Comparison of ENCODE assay signal across 8 cellular contexts in genomic region chr9:104748359-104749031, GRCh38. TPM values are rescaled to one million over a fixed set of nuclear protein-coding genes. Genes with fewer than 3 reads are reported as not detected.
DNase-seq lines count a peak whose midpoint lies in the region; ATAC-seq, FAIRE-seq and TF ChIP-seq lines count a peak whose summit lies in the region.

No MANE protein-coding gene starts in this region.

- no peaks in the 10 kb centered on the region for H3K27me3 Mint-ChIP-seq in natural killer cell (ENCODE audit: low read depth in 2 of 2)

- H3K27ac Mint-ChIP-seq in natural killer cell, result peak overlapping the region; percentile 93 to 97

- DNase-seq in GM12892 (ENCODE audit: insufficient read length) (no peak), natural killer cell (no peak), KBM-7 (no peak), NCI-H526 (lab: John Stamatoyannopoulos, UW) (no peak)

- H3K27me3 ChIP-seq in SU-DHL-6 (ENCODE audit: low read length), result no peaks in the 10 kb centered on the region
- no peaks in the 10 kb centered on the region for H3K27me3 ChIP-seq in esophagus (ENCODE audit: control insufficient read depth in 1 of 2, insufficient read depth in 2 of 2, low read length in 2 of 2)

- H3K36me3 ChIP-seq in SU-DHL-6 (ENCODE audit: low read length), result peaks cover 2% of the 10 kb centered on the region; the same call in 1 of the 2 replicates
- H3K36me3 ChIP-seq in esophagus (ENCODE audit: control insufficient read depth in 2 of 2, insufficient read depth in 2 of 2, low read length in 1 of 2), result no peaks in the 10 kb centered on the region

- H3K36me3 Mint-ChIP-seq in natural killer cell, result peaks cover 16% of the 10 kb centered on the region

- TF ChIP-seq CTCF in SU-DHL-6 (IDR thresholded peaks at IDR 0.05; ENCODE audit: insufficient read depth, low read length, poor library complexity, severe bottlenecking) (no peak), natural killer cell (IDR thresholded peaks at IDR 0.05) (no peak)

- no peaks in the 10 kb centered on the region for H3K9me3 Mint-ChIP-seq in natural killer cell

- intact Hi-C loops in natural killer cell (cut with micrococcal nuclease), result loop anchor here (10.0 kb wide), 1 partner anchor 654 kb away; the partner anchor contains the start of gene SMC2

- H3K4me1 ChIP-seq in esophagus (ENCODE audit: control insufficient read depth in 2 of 2, insufficient read depth in 2 of 2, low read length in 1 of 2), result no peaks in the 10 kb centered on the region

- no peaks in the 10 kb centered on the region for H4K20me1 ChIP-seq in SU-DHL-6 (ENCODE audit: low read depth, low read length)

- in situ Hi-C loops in KBM-7 (cut with MboI; ENCODE audit: low pct_unique_long_range_greater_than_20kb, low sequenced_read_pairs), result no loop called here

- no peaks in the 10 kb centered on the region for H3K9me2 ChIP-seq in SU-DHL-6 (replicated peaks; ENCODE audit: insufficient read depth, low read length)

- no peaks in the 10 kb centered on the region for H3F3A ChIP-seq in SU-DHL-6 (ENCODE audit: insufficient read depth)

- no peaks in the 10 kb centered on the region for H3K9me3 ChIP-seq in SU-DHL-6 (ENCODE audit: insufficient read depth, low read length)
- no peaks in the 10 kb centered on the region for H3K9me3 ChIP-seq in esophagus (ENCODE audit: control insufficient read depth in 2 of 2, insufficient read depth in 1 of 2, low read depth in 1 of 2, low read length in 1 of 2)

- H3K4me2 ChIP-seq in SU-DHL-6 (ENCODE audit: low read depth, low read length, poor library complexity, severe bottlenecking), result peak overlapping the region; percentile 76

- FAIRE-seq in GM12892 (lab: Jason Lieb, UNC), result peak; percentile 14

- H3K79me2 ChIP-seq in SU-DHL-6 (ENCODE audit: insufficient read depth, low read length), result no peaks in the 10 kb centered on the region

- H3K4me3 Mint-ChIP-seq in natural killer cell, result peak overlapping the region; percentile 97

- H3K27ac ChIP-seq in SU-DHL-6 (ENCODE audit: low read depth, low read length) (no peak overlapping the region), esophagus (ENCODE audit: low read depth in 2 of 2, low read length in 1 of 2) (peak overlapping the region; percentile 96 to 98)

- ATAC-seq in HG02938 (IDR thresholded peaks at IDR 0.05; ENCODE audit: unreplicated experiment), result peak; percentile 2
- ATAC-seq in natural killer cell, result no peak
- no peak for ATAC-seq in HG03039 (IDR thresholded peaks at IDR 0.05; ENCODE audit: unreplicated experiment)

- H3K4me1 Mint-ChIP-seq in natural killer cell, result peaks cover 19 to 25% of the 10 kb centered on the region in 2 donors

- TF ChIP-seq POLR2A in GM12892 (IDR thresholded peaks at IDR 0.05; ENCODE audit: low read depth, low read length), result no peak

- peak overlapping the region; percentile 73 for H3K4me3 ChIP-seq in SU-DHL-6 (ENCODE audit: insufficient read depth, low read length, poor library complexity, severe bottlenecking)
- H3K4me3 ChIP-seq in esophagus (ENCODE audit: low read depth in 1 of 2, low read length in 2 of 2), result peak overlapping the region; percentile 71 to 92

- H3K9ac ChIP-seq in SU-DHL-6 (ENCODE audit: low read length), result peak overlapping the region; percentile 70

- 8% methylated on average over 19 of the region's 19 CpGs for WGBS in esophagus, 2 donors

- peak overlapping the region; percentile 83 for H2AFZ ChIP-seq in SU-DHL-6 (ENCODE audit: low read depth, low read length, severe bottlenecking)

RNA-seq across cellular contexts. Expression of gene NIPSNAP3A, which starts 1.0 kb away (rescaled TPM):
- 19.9 TPM for polyA plus RNA-seq in GM12892 (2012; ENCODE audit: missing spikeins)
- polyA plus RNA-seq in esophagus, result 10 to 100 TPM; 12.6 to 28.9 TPM
- total RNA-seq in natural killer cell, result 10 to 100 TPM in 1 of 3 donors, 1 to 10 TPM in 2; 9.0 to 11.2 (median 9.8) TPM

RNA-seq across cellular contexts. Expression of gene NIPSNAP3B, which starts 15.4 kb away (rescaled TPM):
- 4.8 TPM for polyA plus RNA-seq in GM12892 (2012; ENCODE audit: missing spikeins)
- under 1 TPM; 0.77 to 0.87 TPM for polyA plus RNA-seq in esophagus
- total RNA-seq in natural killer cell, result 1 to 10 TPM in 1 of 3 donors, under 1 TPM in 2; 0.78 to 1.1 (median 0.79) TPM

RNA-seq across cellular contexts. Expression of gene OR13D1, which starts 54.2 kb away (rescaled TPM):
- polyA plus RNA-seq in GM12892 (2012; ENCODE audit: missing spikeins), result not detected
- not detected for polyA plus RNA-seq in esophagus
- not detected for total RNA-seq in natural killer cell
